Comparison of ENCODE assay signal across 3 cellular contexts in genomic region chr22:23837496-23837859, GRCh38.
A peak's percentile ranks its signal among the peaks of the same experiment; 100 is the strongest.
TF ChIP-seq lines count a peak whose summit lies in the region.

No MANE protein-coding gene starts in this region.

TF ChIP-seq in SK-N-SH, 30 proteins besides CTCF, POLR2A, EP300 and RAD21:
- TF ChIP-seq TAF1 (IDR thresholded peaks at IDR 0.05; ENCODE audit: borderline replicate concordance, low read depth, low read length), result no peak
- no peak for TF ChIP-seq SIN3A (IDR thresholded peaks at IDR 0.05; ENCODE audit: borderline replicate concordance, low read depth, low read length)
- TF ChIP-seq, protein P1, sequence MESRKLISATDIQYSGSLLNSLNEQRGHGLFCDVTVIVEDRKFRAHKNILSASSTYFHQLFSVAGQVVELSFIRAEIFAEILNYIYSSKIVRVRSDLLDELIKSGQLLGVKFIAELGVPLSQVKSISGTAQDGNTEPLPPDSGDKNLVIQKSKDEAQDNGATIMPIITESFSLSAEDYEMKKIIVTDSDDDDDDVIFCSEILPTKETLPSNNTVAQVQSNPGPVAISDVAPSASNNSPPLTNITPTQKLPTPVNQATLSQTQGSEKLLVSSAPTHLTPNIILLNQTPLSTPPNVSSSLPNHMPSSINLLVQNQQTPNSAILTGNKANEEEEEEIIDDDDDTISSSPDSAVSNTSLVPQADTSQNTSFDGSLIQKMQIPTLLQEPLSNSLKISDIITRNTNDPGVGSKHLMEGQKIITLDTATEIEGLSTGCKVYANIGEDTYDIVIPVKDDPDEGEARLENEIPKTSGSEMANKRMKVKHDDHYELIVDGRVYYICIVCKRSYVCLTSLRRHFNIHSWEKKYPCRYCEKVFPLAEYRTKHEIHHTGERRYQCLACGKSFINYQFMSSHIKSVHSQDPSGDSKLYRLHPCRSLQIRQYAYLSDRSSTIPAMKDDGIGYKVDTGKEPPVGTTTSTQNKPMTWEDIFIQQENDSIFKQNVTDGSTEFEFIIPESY (IDR thresholded peaks at IDR 0.05; ENCODE audit: borderline replicate concordance, low read depth), result no peak
- no peak for TF ChIP-seq MXI1 (IDR thresholded peaks at IDR 0.05; ENCODE audit: low read depth, low read length)
- no peak for TF ChIP-seq ELF1 (IDR thresholded peaks at IDR 0.05)
- TF ChIP-seq JUND (IDR thresholded peaks at IDR 0.05), result no peak

TF ChIP-seq in SK-N-SH treated with all-trans-retinoic acid at 6 μM for 48 hours, 23 proteins besides CTCF, POLR2A, EP300 and RAD21:
- TF ChIP-seq CSDC2 (CRISPR knock-in tag; IDR thresholded peaks at IDR 0.05) (no peak), GLIS3 (CRISPR knock-in tag; IDR thresholded peaks at IDR 0.05) (no peak), ZC3H10 (CRISPR knock-in tag; IDR thresholded peaks at IDR 0.05) (no peak), OSR1 (CRISPR knock-in tag; IDR thresholded peaks at IDR 0.05) (no peak), POU6F1 (CRISPR knock-in tag; IDR thresholded peaks at IDR 0.05; ENCODE audit: borderline replicate concordance, low read depth) (no peak), ZFP3 (CRISPR knock-in tag; IDR thresholded peaks at IDR 0.05) (no peak), ESRRG (CRISPR knock-in tag; IDR thresholded peaks at IDR 0.05) (no peak), TSHZ2 (CRISPR knock-in tag; IDR thresholded peaks at IDR 0.05) (no peak), ZFP30 (CRISPR knock-in tag; IDR thresholded peaks at IDR 0.05) (no peak)
- TF ChIP-seq, protein P2, sequence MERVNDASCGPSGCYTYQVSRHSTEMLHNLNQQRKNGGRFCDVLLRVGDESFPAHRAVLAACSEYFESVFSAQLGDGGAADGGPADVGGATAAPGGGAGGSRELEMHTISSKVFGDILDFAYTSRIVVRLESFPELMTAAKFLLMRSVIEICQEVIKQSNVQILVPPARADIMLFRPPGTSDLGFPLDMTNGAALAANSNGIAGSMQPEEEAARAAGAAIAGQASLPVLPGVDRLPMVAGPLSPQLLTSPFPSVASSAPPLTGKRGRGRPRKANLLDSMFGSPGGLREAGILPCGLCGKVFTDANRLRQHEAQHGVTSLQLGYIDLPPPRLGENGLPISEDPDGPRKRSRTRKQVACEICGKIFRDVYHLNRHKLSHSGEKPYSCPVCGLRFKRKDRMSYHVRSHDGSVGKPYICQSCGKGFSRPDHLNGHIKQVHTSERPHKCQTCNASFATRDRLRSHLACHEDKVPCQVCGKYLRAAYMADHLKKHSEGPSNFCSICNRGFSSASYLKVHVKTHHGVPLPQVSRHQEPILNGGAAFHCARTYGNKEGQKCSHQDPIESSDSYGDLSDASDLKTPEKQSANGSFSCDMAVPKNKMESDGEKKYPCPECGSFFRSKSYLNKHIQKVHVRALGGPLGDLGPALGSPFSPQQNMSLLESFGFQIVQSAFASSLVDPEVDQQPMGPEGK (CRISPR knock-in tag; IDR thresholded peaks at IDR 0.05; ENCODE audit: borderline replicate concordance), result no peak
- TF ChIP-seq, protein P3, sequence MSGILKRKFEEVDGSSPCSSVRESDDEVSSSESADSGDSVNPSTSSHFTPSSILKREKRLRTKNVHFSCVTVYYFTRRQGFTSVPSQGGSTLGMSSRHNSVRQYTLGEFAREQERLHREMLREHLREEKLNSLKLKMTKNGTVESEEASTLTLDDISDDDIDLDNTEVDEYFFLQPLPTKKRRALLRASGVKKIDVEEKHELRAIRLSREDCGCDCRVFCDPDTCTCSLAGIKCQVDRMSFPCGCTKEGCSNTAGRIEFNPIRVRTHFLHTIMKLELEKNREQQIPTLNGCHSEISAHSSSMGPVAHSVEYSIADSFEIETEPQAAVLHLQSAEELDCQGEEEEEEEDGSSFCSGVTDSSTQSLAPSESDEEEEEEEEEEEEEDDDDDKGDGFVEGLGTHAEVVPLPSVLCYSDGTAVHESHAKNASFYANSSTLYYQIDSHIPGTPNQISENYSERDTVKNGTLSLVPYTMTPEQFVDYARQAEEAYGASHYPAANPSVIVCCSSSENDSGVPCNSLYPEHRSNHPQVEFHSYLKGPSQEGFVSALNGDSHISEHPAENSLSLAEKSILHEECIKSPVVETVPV (CRISPR knock-in tag; IDR thresholded peaks at IDR 0.05), result no peak
- TF ChIP-seq, protein P4, sequence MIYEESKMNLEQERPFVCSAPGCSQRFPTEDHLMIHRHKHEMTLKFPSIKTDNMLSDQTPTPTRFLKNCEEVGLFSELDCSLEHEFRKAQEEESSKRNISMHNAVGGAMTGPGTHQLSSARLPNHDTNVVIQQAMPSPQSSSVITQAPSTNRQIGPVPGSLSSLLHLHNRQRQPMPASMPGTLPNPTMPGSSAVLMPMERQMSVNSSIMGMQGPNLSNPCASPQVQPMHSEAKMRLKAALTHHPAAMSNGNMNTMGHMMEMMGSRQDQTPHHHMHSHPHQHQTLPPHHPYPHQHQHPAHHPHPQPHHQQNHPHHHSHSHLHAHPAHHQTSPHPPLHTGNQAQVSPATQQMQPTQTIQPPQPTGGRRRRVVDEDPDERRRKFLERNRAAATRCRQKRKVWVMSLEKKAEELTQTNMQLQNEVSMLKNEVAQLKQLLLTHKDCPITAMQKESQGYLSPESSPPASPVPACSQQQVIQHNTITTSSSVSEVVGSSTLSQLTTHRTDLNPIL (CRISPR knock-in tag; IDR thresholded peaks at IDR 0.05; ENCODE audit: low read depth), result no peak
TF ChIP-seq in SK-N-SH treated with all-trans-retinoic acid at 6 μM for 48 hours: peak in this region for 0.

TF ChIP-seq in K562, 482 proteins besides CTCF, POLR2A, EP300 and RAD21:
- no peak for TF ChIP-seq TCF15 (CRISPR knock-in tag; IDR thresholded peaks at IDR 0.05)
- TF ChIP-seq RBFOX2 (IDR thresholded peaks at IDR 0.05; ENCODE audit: low read depth, low read length), result 0 out of 2 replicates have a peak, but pooled peaks have one; percentile 17
TF ChIP-seq in K562: peak in this region for 1.
